1 cellular context compared by ENCODE assay signal in genomic region chr7:21945374-21946227, GRCh38.
TF ChIP-seq lines count a peak whose summit lies in the region.

TSS of gene CDCA7L (minus strand) at chr7:21945899. CDS start at chr7:21945804, 95 bp downstream.

TF ChIP-seq in GM12878, 131 proteins besides CTCF, POLR2A, EP300 and RAD21 (continued from another document and continues in another):
- TF ChIP-seq CEBPZ (IDR thresholded peaks at IDR 0.05; ENCODE audit: low read depth, low read length) (no peak), MEF2A (IDR thresholded peaks at IDR 0.05; ENCODE audit: insufficient read depth, low read depth, low read length) (no peak), HDGF (IDR thresholded peaks at IDR 0.05) (no peak), SREBF1 (IDR thresholded peaks at IDR 0.05; ENCODE audit: low read length) (peak; percentile 97), REST (IDR thresholded peaks at IDR 0.05; ENCODE audit: low read depth, low read length) (no peak), TARDBP (IDR thresholded peaks at IDR 0.05; ENCODE audit: borderline replicate concordance) (0 out of 2 replicates have a peak, but pooled peaks have one; percentile 26), POLR2AphosphoS5 (IDR thresholded peaks at IDR 0.05; ENCODE audit: low read length) (peak; percentile 69), KLF5 (IDR thresholded peaks at IDR 0.05; ENCODE audit: partially characterized antibody) (peak; percentile 100), ESRRA (IDR thresholded peaks at IDR 0.05; ENCODE audit: low read length) (no peak), SIN3A (IDR thresholded peaks at IDR 0.05; ENCODE audit: low read depth, low read length) (peak; percentile 47; the same call in 1 of the 2 replicates), IRF4 (IDR thresholded peaks at IDR 0.05; ENCODE audit: low read depth, low read length) (0 out of 2 replicates have a peak, but pooled peaks have one; percentile 13), STAT1 (conservative IDR thresholded peaks at IDR 0.05) (peak; percentile 99), SPI1 (IDR thresholded peaks at IDR 0.05; ENCODE audit: borderline replicate concordance, insufficient read depth, low read depth, low read length) (no peak), YBX1 (IDR thresholded peaks at IDR 0.05) (no peak), ZNF592 (IDR thresholded peaks at IDR 0.05) (no peak), SP1 (IDR thresholded peaks at IDR 0.05; ENCODE audit: low read depth, low read length) (peak; percentile 61), BHLHE40 (IDR thresholded peaks at IDR 0.05; ENCODE audit: borderline replicate concordance in 1 of 2, low read depth in 2 of 2, low read length in 1 of 2) (peak; percentile 98 to 99), TCF7 (IDR thresholded peaks at IDR 0.05; ENCODE audit: borderline replicate concordance) (no peak), FOXM1 (IDR thresholded peaks at IDR 0.05; ENCODE audit: low read depth, low read length) (peak; percentile 76), RELA (IDR thresholded peaks at IDR 0.05; ENCODE audit: borderline replicate concordance, partially characterized antibody) (peak; percentile 89), BRCA1 (IDR thresholded peaks at IDR 0.05; ENCODE audit: low read depth, low read length) (no peak), HCFC1 (IDR thresholded peaks at IDR 0.05; ENCODE audit: low read length) (peak; percentile 29; the same call in 1 of the 2 replicates), FOXK2 (IDR thresholded peaks at IDR 0.05) (peak; percentile 100), TCF3 (IDR thresholded peaks at IDR 0.05; ENCODE audit: borderline replicate concordance, insufficient read depth, low read depth, low read length) (peak; percentile 64), SUZ12 (IDR thresholded peaks at IDR 0.05; ENCODE audit: unreplicated experiment) (no peak), ATF3 (IDR thresholded peaks at IDR 0.05; ENCODE audit: borderline replicate concordance, extremely low read depth, low read depth, low read length) (no peak), ZNF687 (IDR thresholded peaks at IDR 0.05) (peak; percentile 59), JUND (IDR thresholded peaks at IDR 0.05; ENCODE audit: low read depth, low read length) (peak; percentile 99), MTA2 (IDR thresholded peaks at IDR 0.05; ENCODE audit: low read depth) (no peak), ELK1 (IDR thresholded peaks at IDR 0.05; ENCODE audit: low read depth, low read length) (peak; percentile 44; the same call in 1 of the 2 replicates), GABPA (IDR thresholded peaks at IDR 0.05; ENCODE audit: low read depth) (no peak), CBX5 (IDR thresholded peaks at IDR 0.05; ENCODE audit: low read depth) (peak; percentile 20; the same call in 1 of the 2 replicates), ZSCAN29 (IDR thresholded peaks at IDR 0.05) (no peak), PBX3 (IDR thresholded peaks at IDR 0.05; ENCODE audit: insufficient replicate concordance, low read depth, low read length) (peak; percentile 2), USF1 (IDR thresholded peaks at IDR 0.05; ENCODE audit: borderline replicate concordance, extremely low read length, insufficient read depth, low read depth, low read length) (no peak), RAD51 (IDR thresholded peaks at IDR 0.05) (no peak), MYC (IDR thresholded peaks at IDR 0.05; ENCODE audit: insufficient read depth, insufficient read length, insufficient replicate concordance, low read length, severe bottlenecking) (peak; percentile 81), NKRF (conservative IDR thresholded peaks at IDR 0.05) (peak; percentile 76; the same call in 1 of the 2 replicates), WRNIP1 (IDR thresholded peaks at IDR 0.05; ENCODE audit: borderline replicate concordance, low read depth, low read length) (no peak)
